8 cellular contexts compared by ENCODE assay signal in genomic region chr3:14425574-14426304, GRCh38. TPM values are rescaled to one million over a fixed set of nuclear protein-coding genes. Genes with fewer than 3 reads are reported as not detected.
DNase-seq lines count a peak whose midpoint lies in the region; ATAC-seq and TF ChIP-seq lines count a peak whose summit lies in the region.

No MANE protein-coding gene starts in this region.

- TF ChIP-seq CTCF in CD8-positive, alpha-beta T cell (IDR thresholded peaks at IDR 0.05), result no peak

- H3K4me1 Mint-ChIP-seq in CD8-positive, alpha-beta T cell (ENCODE audit: low read depth), result peaks cover 89% of the 10 kb centered on the region
- H3K4me1 Mint-ChIP-seq in activated CD4-positive, alpha-beta T cell treated with anti-CD3 and anti-CD28 coated beads, Interleukin-2, amount 10 ng/mL, durations not matched to agents 24 days and 14 days, result peaks cover 77% of the 10 kb centered on the region
- peaks cover 62% of the 10 kb centered on the region for H3K4me1 Mint-ChIP-seq in memory B cell

- peaks cover 80% of the 10 kb centered on the region for H3K4me1 ChIP-seq in CD8-positive, alpha-beta T cell (ENCODE audit: insufficient read depth, low read length)

- peak; percentile 54 for ATAC-seq in CD8-positive, alpha-beta T cell
- ATAC-seq in HG03520 (IDR thresholded peaks at IDR 0.05; ENCODE audit: unreplicated experiment), result peak; percentile 49
- ATAC-seq in memory B cell (ENCODE audit: low read depth), result peak; percentile 73

- H3K27me3 Mint-ChIP-seq in CD8-positive, alpha-beta T cell (ENCODE audit: low read depth), result no peaks in the 10 kb centered on the region
- H3K27me3 Mint-ChIP-seq in activated CD4-positive, alpha-beta T cell treated with anti-CD3 and anti-CD28 coated beads, Interleukin-2, amount 10 ng/mL, durations not matched to agents 24 days and 14 days, result no peaks in the 10 kb centered on the region
- no peaks in the 10 kb centered on the region for H3K27me3 Mint-ChIP-seq in memory B cell

- H3K27me3 ChIP-seq in CD8-positive, alpha-beta T cell (ENCODE audit: insufficient read depth, low read length), result no peaks in the 10 kb centered on the region

- H3K4me3 ChIP-seq in CD8-positive, alpha-beta T cell (ENCODE audit: low read depth, low read length), result no peak overlapping the region

- peak overlapping the region; percentile 69 for H3K4me3 Mint-ChIP-seq in CD8-positive, alpha-beta T cell
- peak overlapping the region; percentile 67 for H3K4me3 Mint-ChIP-seq in activated CD4-positive, alpha-beta T cell treated with anti-CD3 and anti-CD28 coated beads, Interleukin-2, amount 10 ng/mL, durations not matched to agents 24 days and 14 days
- H3K4me3 Mint-ChIP-seq in memory B cell, result peak overlapping the region; percentile 73

- no peaks in the 10 kb centered on the region for H3K36me3 ChIP-seq in CD8-positive, alpha-beta T cell (ENCODE audit: insufficient read depth, low read length)

- CTCF ChIA-PET in CD8-positive, alpha-beta T cell (lab: Charles Lee), result interaction anchor here (0.7 to 1.4 kb wide), 7 partner anchors 10 to 534 kb away, joined by 3 to 8 read pairs (median 3); partner anchors contain the start of gene SLC6A6

- H3K36me3 Mint-ChIP-seq in CD8-positive, alpha-beta T cell, result peaks cover 13% of the 10 kb centered on the region
- H3K36me3 Mint-ChIP-seq in activated CD4-positive, alpha-beta T cell treated with anti-CD3 and anti-CD28 coated beads, Interleukin-2, amount 10 ng/mL, durations not matched to agents 24 days and 14 days (ENCODE audit: low read depth), result peaks cover 11% of the 10 kb centered on the region
- H3K36me3 Mint-ChIP-seq in memory B cell, result peaks cover 2% of the 10 kb centered on the region

- POLR2A ChIA-PET in CD8-positive, alpha-beta T cell (lab: Charles Lee), result interaction anchor here (0.8 to 3.5 kb wide), 4 partner anchors 10 to 23 kb away, joined by 3 to 16 read pairs (median 4); partner anchors contain the start of gene SLC6A6

- peak overlapping the region; percentile 99 for H3K27ac Mint-ChIP-seq in CD8-positive, alpha-beta T cell
- peak overlapping the region; percentile 81 for H3K27ac Mint-ChIP-seq in activated CD4-positive, alpha-beta T cell treated with anti-CD3 and anti-CD28 coated beads, Interleukin-2, amount 10 ng/mL, durations not matched to agents 24 days and 14 days
- peak overlapping the region; percentile 94 for H3K27ac Mint-ChIP-seq in memory B cell

- no peaks in the 10 kb centered on the region for H3K9me3 Mint-ChIP-seq in CD8-positive, alpha-beta T cell
- no peaks in the 10 kb centered on the region for H3K9me3 Mint-ChIP-seq in activated CD4-positive, alpha-beta T cell treated with anti-CD3 and anti-CD28 coated beads, Interleukin-2, amount 10 ng/mL, durations not matched to agents 24 days and 14 days
- H3K9me3 Mint-ChIP-seq in memory B cell, result no peaks in the 10 kb centered on the region

- DNase-seq in CD8-positive, alpha-beta T cell, result peak in 4 of 7 experiments; percentile 45 to 65 (median 62)
- DNase-seq in GM19240 (ENCODE audit: insufficient read length, low spot score), result peak; percentile 48
- DNase-seq in activated CD4-positive, alpha-beta T cell treated with anti-CD3 and anti-CD28 coated beads, Interleukin-2, amount 10 ng/mL, durations not matched to agents 24 days and 14 days, result peak; percentile 83
- no peak for DNase-seq in memory B cell (ENCODE audit: low spot score in 2 of 2)
- DNase-seq in DMS53 treated with DMSO at 0.1 percent for 48 hours (lab: John Stamatoyannopoulos, UW; ENCODE audit: unreplicated experiment), result no peak
- no peak for DNase-seq in NCI-H1092 (lab: John Stamatoyannopoulos, UW)
- no peak for DNase-seq in NCI-H1694 treated with DMSO at 0.1 percent for 48 hours (lab: John Stamatoyannopoulos, UW)

- intact Hi-C loops in CD8-positive, alpha-beta T cell (cut with DNase I, micrococcal nuclease), result loop anchor here in 1 of 2 experiments (10.0 kb wide), 1 partner anchor 941 kb away; the partner anchor contains the start of gene HDAC11
- intact Hi-C loops in activated CD4-positive, alpha-beta T cell treated with anti-CD3 and anti-CD28 coated beads, Interleukin-2, amount 10 ng/mL, durations not matched to agents 24 days and 14 days (cut with micrococcal nuclease), result loop anchor here (1.0 kb wide), 1 partner anchor 37 kb away; no protein-coding TSS in a partner anchor

- H3K27ac ChIP-seq in CD8-positive, alpha-beta T cell (ENCODE audit: low read depth, low read length), result no peak overlapping the region

- H3K9me3 ChIP-seq in CD8-positive, alpha-beta T cell (ENCODE audit: low read length), result no peaks in the 10 kb centered on the region

RNA-seq across cellular contexts. Expression of gene SLC6A6, which starts 23.3 kb away (rescaled TPM):
- 10 to 100 TPM; 25.8 to 30.9 TPM for total RNA-seq in CD8-positive, alpha-beta T cell
- total RNA-seq in activated CD4-positive, alpha-beta T cell treated with anti-CD3 and anti-CD28 coated beads, Interleukin-2, amount 10 ng/mL, durations not matched to agents 24 days and 14 days, result 53.9 and 63.7 TPM in 2 replicates

Comparison
In these comparisons a context has a peak if more than half of its experiments do, and no peak if none do; other contexts are left out.
1. DNase-seq: peak in CD8-positive, alpha-beta T cell (4 of 7), GM19240 (single experiment) and activated CD4-positive, alpha-beta T cell treated with anti-CD3 and anti-CD28 coated beads, Interleukin-2, amount 10 ng/mL, durations not matched to agents 24 days and 14 days (single experiment); none in memory B cell (0 of 2), DMS53 treated with DMSO at 0.1 percent for 48 hours (single experiment), NCI-H1092 (single experiment) and NCI-H1694 treated with DMSO at 0.1 percent for 48 hours (single experiment).
2. Peak in every context shown above with its lines, with median percentiles within 50 percentile points of each other: ATAC-seq, H3K27ac Mint-ChIP-seq and H3K4me3 Mint-ChIP-seq.